Comparison of ENCODE assay signal across 15 cellular contexts in genomic region chr6:145204258-145204766, GRCh38.
DNase-seq lines count a peak whose midpoint lies in the region; ATAC-seq and TF ChIP-seq lines count a peak whose summit lies in the region.
"Had no signal": no experiment of that assay in that cellular context is flagged by ENCODE, and none has a peak within 500 bp of the region (broad histone marks: within the 10 kb centered on the region; RNA-seq: fewer than 3 reads in every experiment).

No MANE protein-coding gene starts in this region.

- H3K36me3 ChIP-seq in BE2C: no peaks in the 10 kb centered on the region
- H3K36me3 ChIP-seq in CD8-positive, alpha-beta T cell (ENCODE audit: insufficient read depth, low read length): no peaks in the 10 kb centered on the region

- H3K27ac ChIP-seq in CD8-positive, alpha-beta T cell (ENCODE audit: low read depth, low read length): no peak overlapping the region
- no peak overlapping the region for H3K27ac ChIP-seq in dorsolateral prefrontal cortex
- H3K27ac ChIP-seq: C4-2B had no signal

- H3K4me1 ChIP-seq in BE2C: peaks cover 26% of the 10 kb centered on the region
- no peaks in the 10 kb centered on the region for H3K4me1 ChIP-seq in CD8-positive, alpha-beta T cell (ENCODE audit: insufficient read depth, low read length)

- H3K9me3 ChIP-seq in BE2C: no peaks in the 10 kb centered on the region
- H3K9me3 ChIP-seq in CD8-positive, alpha-beta T cell (ENCODE audit: low read length): no peaks in the 10 kb centered on the region

- intact Hi-C loops in activated T-helper 2 cell treated with anti-CD3 and anti-CD28 coated beads, Interferon-gamma antibody, Interleukin-2, Interleukin-4, amounts not matched to agents 10 μg/mL and 5 μg/mL and 100 μg/mL, durations not matched to agents 14 hours and 24 hours and 36 hours (cut with micrococcal nuclease): no loop called here
- intact Hi-C loops in CD8-positive, alpha-beta T cell (cut with DNase I, micrococcal nuclease): no loop called here
- intact Hi-C loops in dorsolateral prefrontal cortex (cut with DNase I): no loop called here

- H3K4me3 Mint-ChIP-seq in activated T-helper 2 cell treated with anti-CD3 and anti-CD28 coated beads, Interferon-gamma antibody, Interleukin-2, Interleukin-4, amounts not matched to agents 10 μg/mL and 5 μg/mL and 100 μg/mL, durations not matched to agents 14 hours and 24 hours and 36 hours (ENCODE audit: low read depth): no peak overlapping the region
- H3K4me3 Mint-ChIP-seq in CD8-positive, alpha-beta T cell: no peak overlapping the region
- H3K4me3 Mint-ChIP-seq: B cell; CD4-positive, alpha-beta memory T cell; H9 had no signal

- peaks cover 2% of the 10 kb centered on the region for H3K27me3 Mint-ChIP-seq in activated T-helper 2 cell treated with anti-CD3 and anti-CD28 coated beads, Interferon-gamma antibody, Interleukin-2, Interleukin-4, amounts not matched to agents 10 μg/mL and 5 μg/mL and 100 μg/mL, durations not matched to agents 14 hours and 24 hours and 36 hours (ENCODE audit: low read depth)
- peaks cover 7% of the 10 kb centered on the region for H3K27me3 Mint-ChIP-seq in CD8-positive, alpha-beta T cell (ENCODE audit: low read depth)

- TF ChIP-seq CTCF in BE2C (IDR thresholded peaks at IDR 0.05; ENCODE audit: low read depth, low read length) (no peak), dorsolateral prefrontal cortex (IDR thresholded peaks at IDR 0.05 in 54 of 56, conservative IDR thresholded peaks at IDR 0.05 in 2 of 56; ENCODE audit: low read depth in 1 of 56, partially characterized antibody in 56 of 56) (no peak)
- TF ChIP-seq CTCF in CD8-positive, alpha-beta T cell (IDR thresholded peaks at IDR 0.05): no peak

- no peak overlapping the region for H3K4me3 ChIP-seq in BE2C (ENCODE audit: low read depth, low read length)
- no peak overlapping the region for H3K4me3 ChIP-seq in CD8-positive, alpha-beta T cell (ENCODE audit: low read depth, low read length)
- H3K4me3 ChIP-seq in dorsolateral prefrontal cortex: no peak overlapping the region

- CTCF ChIA-PET in CD8-positive, alpha-beta T cell (lab: Charles Lee): no interaction called here

- H3K27ac Mint-ChIP-seq in activated T-helper 2 cell treated with anti-CD3 and anti-CD28 coated beads, Interferon-gamma antibody, Interleukin-2, Interleukin-4, amounts not matched to agents 10 μg/mL and 5 μg/mL and 100 μg/mL, durations not matched to agents 14 hours and 24 hours and 36 hours: no peak overlapping the region
- no peak overlapping the region for H3K27ac Mint-ChIP-seq in CD8-positive, alpha-beta T cell
- H3K27ac Mint-ChIP-seq: B cell; CD4-positive, alpha-beta memory T cell; H9 had no signal

- H3K36me3 Mint-ChIP-seq in activated T-helper 2 cell treated with anti-CD3 and anti-CD28 coated beads, Interferon-gamma antibody, Interleukin-2, Interleukin-4, amounts not matched to agents 10 μg/mL and 5 μg/mL and 100 μg/mL, durations not matched to agents 14 hours and 24 hours and 36 hours (ENCODE audit: low read depth): no peaks in the 10 kb centered on the region
- no peaks in the 10 kb centered on the region for H3K36me3 Mint-ChIP-seq in CD8-positive, alpha-beta T cell
- H3K36me3 Mint-ChIP-seq: CD4-positive, alpha-beta memory T cell had no signal

- no peaks in the 10 kb centered on the region for H3K4me1 Mint-ChIP-seq in activated T-helper 2 cell treated with anti-CD3 and anti-CD28 coated beads, Interferon-gamma antibody, Interleukin-2, Interleukin-4, amounts not matched to agents 10 μg/mL and 5 μg/mL and 100 μg/mL, durations not matched to agents 14 hours and 24 hours and 36 hours (ENCODE audit: low read depth)
- no peaks in the 10 kb centered on the region for H3K4me1 Mint-ChIP-seq in CD8-positive, alpha-beta T cell (ENCODE audit: low read depth)
- H3K4me1 Mint-ChIP-seq: B cell; CD4-positive, alpha-beta memory T cell; H9 had no signal

- no peaks in the 10 kb centered on the region for H3K9me3 Mint-ChIP-seq in activated T-helper 2 cell treated with anti-CD3 and anti-CD28 coated beads, Interferon-gamma antibody, Interleukin-2, Interleukin-4, amounts not matched to agents 10 μg/mL and 5 μg/mL and 100 μg/mL, durations not matched to agents 14 hours and 24 hours and 36 hours
- H3K9me3 Mint-ChIP-seq in CD8-positive, alpha-beta T cell: no peaks in the 10 kb centered on the region
- H3K9me3 Mint-ChIP-seq: CD4-positive, alpha-beta memory T cell; H9 had no signal

- POLR2A ChIA-PET in CD8-positive, alpha-beta T cell (lab: Charles Lee): no interaction called here

- ATAC-seq in SK-N-SH treated with all-trans-retinoic acid at 6 μM for 48 hours: no peak
- ATAC-seq in CD8-positive, alpha-beta T cell: no peak

- DNase-seq in BE2C: peak; percentile 42
- DNase-seq in foreskin melanocyte: peak; percentile 79
- DNase-seq in retina: peak; percentile 24
- DNase-seq in activated T-helper 2 cell treated with anti-CD3 and anti-CD28 coated beads, Interferon-gamma antibody, Interleukin-2, Interleukin-4, amounts not matched to agents 10 μg/mL and 5 μg/mL and 100 μg/mL, durations not matched to agents 14 hours and 24 hours and 36 hours (ENCODE audit: low spot score): no peak
- DNase-seq in CD8-positive, alpha-beta T cell: no peak
- DNase-seq in dorsolateral prefrontal cortex: no peak
- DNase-seq: CD4-positive, alpha-beta memory T cell; COR-L47; DND-41; GDM1; GOT3; H9 had no signal

- H3K27me3 ChIP-seq in BE2C: no peaks in the 10 kb centered on the region
- H3K27me3 ChIP-seq in CD8-positive, alpha-beta T cell (ENCODE audit: insufficient read depth, low read length): no peaks in the 10 kb centered on the region
- H3K27me3 ChIP-seq in dorsolateral prefrontal cortex: no peaks in the 10 kb centered on the region

TF ChIP-seq in SK-N-SH treated with all-trans-retinoic acid at 6 μM for 48 hours, 23 proteins besides CTCF, POLR2A, EP300 and RAD21 (continues in another document):
- TF ChIP-seq ZNF565 (CRISPR knock-in tag; conservative IDR thresholded peaks at IDR 0.05; ENCODE audit: low read depth): no peak
- TF ChIP-seq OSR1 (CRISPR knock-in tag; IDR thresholded peaks at IDR 0.05): no peak
- no peak for TF ChIP-seq CREB5 (CRISPR knock-in tag; IDR thresholded peaks at IDR 0.05; ENCODE audit: low read depth)
- no peak for TF ChIP-seq PATZ1 (CRISPR knock-in tag; IDR thresholded peaks at IDR 0.05; ENCODE audit: borderline replicate concordance)
- TF ChIP-seq SNAI2 (CRISPR knock-in tag; IDR thresholded peaks at IDR 0.05): no peak; the same call in 1 of the 2 replicates
- TF ChIP-seq TCF4 (CRISPR knock-in tag; IDR thresholded peaks at IDR 0.05; ENCODE audit: borderline replicate concordance): peak; percentile 57; the same call in 1 of the 2 replicates
- no peak for TF ChIP-seq POU6F1 (CRISPR knock-in tag; IDR thresholded peaks at IDR 0.05; ENCODE audit: borderline replicate concordance, low read depth)
- TF ChIP-seq RARB (CRISPR knock-in tag; IDR thresholded peaks at IDR 0.05): no peak
- TF ChIP-seq BACH2 (CRISPR knock-in tag; IDR thresholded peaks at IDR 0.05; ENCODE audit: borderline replicate concordance): no peak
- TF ChIP-seq ARNTL (CRISPR knock-in tag; IDR thresholded peaks at IDR 0.05; ENCODE audit: borderline replicate concordance, low read depth): no peak
- no peak for TF ChIP-seq TOX (CRISPR knock-in tag; IDR thresholded peaks at IDR 0.05; ENCODE audit: borderline replicate concordance)
- no peak for TF ChIP-seq ESRRG (CRISPR knock-in tag; IDR thresholded peaks at IDR 0.05)
- 0 out of 2 replicates have a peak, but pooled peaks have one; percentile 15 for TF ChIP-seq ZC3H10 (CRISPR knock-in tag; IDR thresholded peaks at IDR 0.05)
- TF ChIP-seq ZFP3 (CRISPR knock-in tag; IDR thresholded peaks at IDR 0.05): 0 out of 2 replicates have a peak, but pooled peaks have one; percentile 33

Comparison
In these comparisons a context has a peak if more than half of its experiments do, and no peak if none do; other contexts are left out.
1. DNase-seq: peak in BE2C (single experiment), foreskin melanocyte (single experiment) and retina (single experiment); none in activated T-helper 2 cell treated with anti-CD3 and anti-CD28 coated beads, Interferon-gamma antibody, Interleukin-2, Interleukin-4, amounts not matched to agents 10 μg/mL and 5 μg/mL and 100 μg/mL, durations not matched to agents 14 hours and 24 hours and 36 hours (single experiment), CD8-positive, alpha-beta T cell (0 of 7) and dorsolateral prefrontal cortex (0 of 10).